22 cellular contexts compared by ENCODE assay signal in genomic region chr11:2394818-2395105, GRCh38. TPM values are rescaled to one million over a fixed set of nuclear protein-coding genes. Genes with fewer than 3 reads are reported as not detected.
DNase-seq lines count a peak whose midpoint lies in the region; ATAC-seq, FAIRE-seq and TF ChIP-seq lines count a peak whose summit lies in the region.
"Had no signal": no experiment of that assay in that cellular context is flagged by ENCODE, and none has a peak within 500 bp of the region (broad histone marks: within the 10 kb centered on the region; RNA-seq: fewer than 3 reads in every experiment).

No MANE protein-coding gene starts in this region.

- peak; percentile 36 for DNase-seq in COLO668 (lab: John Stamatoyannopoulos, UW; ENCODE audit: unreplicated experiment)
- DNase-seq in OCI-LY7 (ENCODE audit: low spot score): no peak
- DNase-seq in kidney: peak; percentile 76
- DNase-seq in SKM-1 treated with dmso at 0.1 percent for 144 hours (lab: John Stamatoyannopoulos, UW; ENCODE audit: unreplicated experiment): no peak
- no peak for DNase-seq in immature natural killer cell
- DNase-seq: ACHN; CD8-positive, alpha-beta T cell; DND-41; GDM1; GOT3; HFFc6; NCI-H1092; NCI-H146; NCI-H2081; NCI-H510A; Right ventricle myocardium superior had no signal

- H2AFZ ChIP-seq in OCI-LY7 (ENCODE audit: low read length): no peak overlapping the region

- peaks cover 4 to 11% (median 5%) of the 10 kb centered on the region in 3 donors for H3K36me3 Mint-ChIP-seq in immature natural killer cell

- H3K79me2 ChIP-seq in OCI-LY7 (ENCODE audit: insufficient read depth, low read depth, low read length): peaks cover 36% of the 10 kb centered on the region; the same call in 1 of the 2 replicates

- peaks cover 21 to 24% of the 10 kb centered on the region in 2 donors for H3K4me1 Mint-ChIP-seq in immature natural killer cell

- no peak overlapping the region for H3K27ac Mint-ChIP-seq in immature natural killer cell
- H3K27ac Mint-ChIP-seq: CD8-positive, alpha-beta T cell; HFFc6 had no signal

- peaks cover 0 to 3% (median 2%) of the 10 kb centered on the region in 3 donors for H3K27me3 Mint-ChIP-seq in immature natural killer cell (ENCODE audit: low read depth in 3 of 3)

- no peak for ATAC-seq in GM18502 (IDR thresholded peaks at IDR 0.05; ENCODE audit: poor library complexity, unreplicated experiment)
- ATAC-seq: Panc1 had no signal

- POLR2A ChIA-PET in OCI-LY7 (lab: Charles Lee): interaction anchor here (0.7 kb wide), 1 partner anchor 147 kb away, joined by 4 read pairs; no protein-coding TSS in a partner anchor

- no peak for TF ChIP-seq CTCF in OCI-LY7 (conservative IDR thresholded peaks at IDR 0.05; ENCODE audit: low read length)
- no peak for TF ChIP-seq CTCF in kidney (IDR thresholded peaks at IDR 0.05; ENCODE audit: borderline replicate concordance, extremely low read depth, insufficient read depth)

- H3K4me1 ChIP-seq in OCI-LY7 (ENCODE audit: insufficient read depth, low read length, poor library complexity, severe bottlenecking) (peaks cover 68% of the 10 kb centered on the region), kidney (ENCODE audit: control insufficient read depth in 1 of 2, insufficient read depth in 1 of 2, low read depth in 1 of 2, low read length in 2 of 2) (peaks cover 5 to 20% of the 10 kb centered on the region in 2 donors), stomach smooth muscle (ENCODE audit: control insufficient read depth, insufficient read depth, low read length) (peaks cover 54% of the 10 kb centered on the region)

- H3K36me3 ChIP-seq in OCI-LY7 (ENCODE audit: insufficient read depth, low read length) (peaks cover 92% of the 10 kb centered on the region), kidney (ENCODE audit: control insufficient read depth in 1 of 2, insufficient read depth in 2 of 2, low read length in 2 of 2) (peaks cover 5 to 11% of the 10 kb centered on the region in 2 donors), stomach smooth muscle (ENCODE audit: control insufficient read depth in 2 of 2, insufficient read depth in 2 of 2, low read length in 2 of 2) (peaks cover 30 to 34% of the 10 kb centered on the region in 2 donors)

- no peaks in the 10 kb centered on the region for H3K27me3 ChIP-seq in stomach smooth muscle (ENCODE audit: control insufficient read depth in 1 of 2, insufficient read depth in 2 of 2, low read length in 2 of 2)

- H3K4me2 ChIP-seq in OCI-LY7 (ENCODE audit: low read length): peak overlapping the region; percentile 97
- H3K4me2 ChIP-seq: KMS-11 had no signal

- no peak overlapping the region for H3K9ac ChIP-seq in kidney (ENCODE audit: low read length in 2 of 2)
- no peak overlapping the region for H3K9ac ChIP-seq in stomach smooth muscle (ENCODE audit: low read length in 2 of 2)
- H3K9ac ChIP-seq: KMS-11 had no signal

- peak overlapping the region; percentile 99 for H3K27ac ChIP-seq in OCI-LY7 (ENCODE audit: low read depth, low read length, poor library complexity, severe bottlenecking)
- no peak overlapping the region for H3K27ac ChIP-seq in kidney (ENCODE audit: low read depth in 2 of 2, low read length in 2 of 2)
- H3K27ac ChIP-seq in stomach smooth muscle (ENCODE audit: low read length): peak overlapping the region; percentile 24
- H3K27ac ChIP-seq: KMS-11, SK-N-MC had no signal

- H3K9me3 ChIP-seq in OCI-LY7 (ENCODE audit: low read length) (no peaks in the 10 kb centered on the region), kidney (ENCODE audit: control insufficient read depth in 1 of 2, low read length in 2 of 2) (no peaks in the 10 kb centered on the region), stomach smooth muscle (ENCODE audit: control insufficient read depth in 2 of 2, low read length in 2 of 2) (no peaks in the 10 kb centered on the region)

- BruUV-seq in OCI-LY7 (replicated peaks; lab: Mats Ljungman, UMichigan): no TSS peak

- intact Hi-C loops in OCI-LY7 (cut with micrococcal nuclease; ENCODE audit: unreplicated experiment): no loop called here
- intact Hi-C loops in kidney (cut with DNase I): no loop called here

- H4K20me1 ChIP-seq in OCI-LY7 (ENCODE audit: insufficient read depth, low read length): peaks cover 15% of the 10 kb centered on the region

- FAIRE-seq in kidney (lab: Jason Lieb, UNC): no peak

- no peak overlapping the region for H3K4me3 Mint-ChIP-seq in immature natural killer cell
- H3K4me3 Mint-ChIP-seq: CD8-positive, alpha-beta T cell; HFFc6 had no signal

- peak overlapping the region; percentile 55 for H3K4me3 ChIP-seq in OCI-LY7 (ENCODE audit: low read depth, low read length, poor library complexity, severe bottlenecking)
- H3K4me3 ChIP-seq in kidney (ENCODE audit: low read length in 2 of 2): no peak overlapping the region
- H3K4me3 ChIP-seq in stomach smooth muscle (ENCODE audit: low read length in 2 of 2): no peak overlapping the region
- H3K4me3 ChIP-seq: SK-N-MC had no signal

- H3K9me2 ChIP-seq in OCI-LY7 (ENCODE audit: insufficient read depth, low read length): no peaks in the 10 kb centered on the region

- H3K9me3 Mint-ChIP-seq in immature natural killer cell: no peaks in the 10 kb centered on the region
- H3K9me3 Mint-ChIP-seq: CD8-positive, alpha-beta T cell; HFFc6 had no signal

- CTCF ChIA-PET in OCI-LY7 (lab: Charles Lee; ENCODE audit: unreplicated experiment): no interaction called here

RNA-seq across cellular contexts. Expression of gene TSSC4, which starts 5.8 kb away (rescaled TPM):
- total RNA-seq in OCI-LY7 (2014; rRNA removed; shearing (Covaris generic)): 40.4 and 43.5 TPM in 2 replicates
- total RNA-seq in OCI-LY7 (2022): 41.3 and 50.9 TPM in 2 replicates
- total RNA-seq in kidney: 42.3 TPM
- 51.4 TPM for polyA plus RNA-seq in kidney (ENCODE audit: insufficient read depth, low read depth, low replicate concordance)
- 100 to 1,000 TPM in 2 of 3 donors, 10 to 100 TPM in 1; 87.7 to 111 (median 108) TPM for polyA plus RNA-seq in immature natural killer cell

RNA-seq across cellular contexts. Expression of gene CD81, which starts 17.7 kb away (rescaled TPM):
- total RNA-seq in OCI-LY7 (2014; rRNA removed; shearing (Covaris generic)): 233 and 290 TPM in 2 replicates
- total RNA-seq in OCI-LY7 (2022): 343 and 404 TPM in 2 replicates
- 950 TPM for total RNA-seq in kidney
- 827 TPM for polyA plus RNA-seq in kidney (ENCODE audit: insufficient read depth, low read depth, low replicate concordance)
- polyA plus RNA-seq in immature natural killer cell: 10 to 100 TPM; 33.1 to 56.9 (median 49.7) TPM

RNA-seq across cellular contexts. Expression of gene TRPM5, which starts 49.6 kb away (rescaled TPM):
- total RNA-seq in OCI-LY7 (2014; rRNA removed; shearing (Covaris generic)): not detected in 2 replicates
- total RNA-seq in OCI-LY7 (2022): not detected in 2 replicates
- 0.25 TPM for total RNA-seq in kidney
- 0.69 TPM for polyA plus RNA-seq in kidney (ENCODE audit: insufficient read depth, low read depth, low replicate concordance)
- polyA plus RNA-seq in immature natural killer cell: not detected
- total RNA-seq: HFFc6, MCF 10A, Right ventricle myocardium superior had no signal

RNA-seq across cellular contexts. Expression of gene KCNQ1, which starts 50.0 kb away (rescaled TPM):
- 0.22 and 0.72 TPM in 2 replicates for total RNA-seq in OCI-LY7 (2014; rRNA removed; shearing (Covaris generic))
- total RNA-seq in OCI-LY7 (2022) (1.3 and 1.8 TPM in 2 replicates), kidney (45.5 TPM)
- polyA plus RNA-seq in kidney (ENCODE audit: insufficient read depth, low read depth, low replicate concordance) (49.4 TPM), immature natural killer cell (1 to 10 TPM in 1 of 3 donors, under 1 TPM in 2; 0.13 to 1.1 (median 0.73) TPM)
- total RNA-seq: HFFc6, MCF 10A had no signal

Comparison
In these comparisons a context has a peak if more than half of its experiments do, and no peak if none do; other contexts are left out.
1. DNase-seq: peak in COLO668 (single experiment) and kidney (single experiment); none in OCI-LY7 (single experiment), SKM-1 treated with dmso at 0.1 percent for 144 hours (single experiment) and immature natural killer cell (0 of 3).
2. H3K27ac ChIP-seq: peak in OCI-LY7 (single experiment) and stomach smooth muscle (single experiment); none in kidney (0 of 2).